In genomic region chr11:70587095-70587389, GRCh38 we compare ENCODE assay signal across 19 cellular contexts.
DNase-seq lines count a peak whose midpoint lies in the region; ATAC-seq, FAIRE-seq and TF ChIP-seq lines count a peak whose summit lies in the region.
"Had no signal": no experiment of that assay in that cellular context is flagged by ENCODE, and none has a peak within 500 bp of the region (broad histone marks: within the 10 kb centered on the region; RNA-seq: fewer than 3 reads in every experiment).

No MANE protein-coding gene starts in this region.

- intact Hi-C loops in K562 (cut with micrococcal nuclease), result no loop called here
- intact Hi-C loops in transverse colon (cut with DNase I; ENCODE audit: low total_unique reads), result no loop called here
- intact Hi-C loops in left colon (cut with DNase I, micrococcal nuclease), result no loop called here

- H3K4me1 ChIP-seq in K562 (replicated peaks in 1 of 2; ENCODE audit: control insufficient read depth in 2 of 2, insufficient read depth in 2 of 2, low read length in 2 of 2) (no peaks in the 10 kb centered on the region), neural progenitor cell (no peaks in the 10 kb centered on the region), transverse colon (no peaks in the 10 kb centered on the region)

- H3K4me1 Mint-ChIP-seq in neural progenitor cell, result peaks cover 23% of the 10 kb centered on the region

- H3K9me3 Mint-ChIP-seq in neural progenitor cell, result peaks cover 4% of the 10 kb centered on the region
- H3K9me3 Mint-ChIP-seq: CD4-positive, alpha-beta T cell had no signal

- H3K9me1 ChIP-seq in K562 (ENCODE audit: control insufficient read depth, insufficient read depth, low read length), result no peaks in the 10 kb centered on the region

- H3K4me3 ChIP-seq in K562, result no peak overlapping the region
- no peak overlapping the region for H3K4me3 ChIP-seq in neural progenitor cell
- no peak overlapping the region for H3K4me3 ChIP-seq in transverse colon

- no peak for TF ChIP-seq RAD21 in K562 (CRISPR knock-in tag; conservative IDR thresholded peaks at IDR 0.05 in 1 of 2, IDR thresholded peaks at IDR 0.05 in 1 of 2)

- no TSS peak for BruUV-seq in K562 (replicated peaks; lab: Mats Ljungman, UMichigan)

- peaks cover 3% of the 10 kb centered on the region for H3K27me3 Mint-ChIP-seq in neural progenitor cell (ENCODE audit: insufficient read depth, low read depth)

- in situ Hi-C loops in K562 (cut with MboI) (no loop called here), transverse colon (cut with MboI; ENCODE audit: low pct_ligation_motif_present in 1 of 4, low pct_unique_long_range_greater_than_20kb in 1 of 4, low sequenced_read_pairs in 3 of 4) (no loop called here)

- peaks cover 4% of the 10 kb centered on the region for H3K36me3 Mint-ChIP-seq in neural progenitor cell

- DNase-seq in AG08396 (ENCODE audit: low spot score) (peak; percentile 45), HuH-7 (ENCODE audit: low spot score) (peak; percentile 65), K562 (ENCODE audit: extremely low read depth in 1 of 4, low spot score in 3 of 4) (no peak), neural progenitor cell (ENCODE audit: low spot score) (no peak), nucleus accumbens (lab: John Stamatoyannopoulos, UW) (no peak), transverse colon (no peak), left colon (no peak), SIG-M5 treated with dmso at 0.1 percent for 504 hours (lab: John Stamatoyannopoulos, UW; ENCODE audit: unreplicated experiment) (no peak)
- DNase-seq: AML-193; CD4-positive, alpha-beta T cell; EL; NCI-H1048; NCI-H1436 treated with DMSO at 0.1 percent for 48 hours; NCI-H2081 treated with DMSO at 0.1 percent for 48 hours; NCI-H524; Right ventricle myocardium superior; SK-N-SH had no signal

- H2AFZ ChIP-seq in K562 (ENCODE audit: low read depth, low read length), result no peak overlapping the region
- no peak overlapping the region for H2AFZ ChIP-seq in neural progenitor cell (replicated peaks)

- H3K9ac ChIP-seq in K562 (ENCODE audit: insufficient read depth in 1 of 2, low read depth in 2 of 2, low read length in 2 of 2) (no peak overlapping the region), neural progenitor cell (no peak overlapping the region)
- H3K9ac ChIP-seq: SK-N-SH had no signal

- under 1% methylated on average over 9 of the region's 9 CpGs for WGBS in K562 (ENCODE audit: insufficient coverage, low coverage, missing lambda C conversion rate)
- 86 to 100% methylated on average over 2 to 9 of the region's 9 CpGs for WGBS in transverse colon (ENCODE audit: low coverage in 1 of 2), 2 donors

- no peak for ATAC-seq in K562
- ATAC-seq in left colon, result no peak

- H3K27me3 ChIP-seq in K562 (ENCODE audit: control insufficient read depth in 2 of 2, insufficient read depth in 2 of 2, low read length in 2 of 2) (peaks cover 2 to 39% of the 10 kb centered on the region in 2 experiments; a peak in 4 of 5 replicates), neural progenitor cell (no peaks in the 10 kb centered on the region), transverse colon (no peaks in the 10 kb centered on the region)

- peak overlapping the region; percentile 35 for H3K27ac Mint-ChIP-seq in neural progenitor cell
- H3K27ac Mint-ChIP-seq: CD4-positive, alpha-beta T cell had no signal

- no peak for TF ChIP-seq POLR2A in K562 (conservative IDR thresholded peaks at IDR 0.05)
- TF ChIP-seq POLR2A in transverse colon (IDR thresholded peaks at IDR 0.05), result no peak

- no peak overlapping the region for H3K4me3 Mint-ChIP-seq in neural progenitor cell
- H3K4me3 Mint-ChIP-seq: CD4-positive, alpha-beta T cell had no signal

- H3K4me2 ChIP-seq in K562 (ENCODE audit: insufficient read depth, low read length) (no peak overlapping the region), neural progenitor cell (no peak overlapping the region)
- H3K4me2 ChIP-seq: SK-N-SH had no signal

- no peaks in the 10 kb centered on the region for H3K36me3 ChIP-seq in K562 (ENCODE audit: control insufficient read depth, insufficient read depth, low read length)
- no peaks in the 10 kb centered on the region for H3K36me3 ChIP-seq in neural progenitor cell
- no peaks in the 10 kb centered on the region for H3K36me3 ChIP-seq in transverse colon

- CTCF ChIA-PET in K562 (lab: Yijun Ruan, JAX; ENCODE audit: low intra/inter-chr PET ratio), result no interaction called here

- no peak for FAIRE-seq in K562 (lab: Jason Lieb, UNC)
- FAIRE-seq: GM19239, H54 had no signal

- H3K79me2 ChIP-seq in K562 (ENCODE audit: control insufficient read depth, insufficient read depth, low read length), result no peaks in the 10 kb centered on the region
- no peaks in the 10 kb centered on the region for H3K79me2 ChIP-seq in neural progenitor cell (ENCODE audit: low read depth)

- H4K20me1 ChIP-seq in K562 (replicated peaks; ENCODE audit: control insufficient read depth, insufficient read depth, low read length), result peaks cover 3% of the 10 kb centered on the region; the same call in 1 of the 2 replicates
- peaks cover 3% of the 10 kb centered on the region for H4K20me1 ChIP-seq in neural progenitor cell (ENCODE audit: low read depth)

- TF ChIP-seq EP300 in K562 (IDR thresholded peaks at IDR 0.05; ENCODE audit: low read length) (no peak), transverse colon (IDR thresholded peaks at IDR 0.05; ENCODE audit: low read depth) (no peak)

- POLR2A ChIA-PET in K562 (lab: Yijun Ruan, JAX), result no interaction called here

- no peak overlapping the region for H3K27ac ChIP-seq in K562 (ENCODE audit: extremely low read depth, low read depth, low read length)
- H3K27ac ChIP-seq in neural progenitor cell, result no peak overlapping the region
- no peak overlapping the region for H3K27ac ChIP-seq in transverse colon

- no peaks in the 10 kb centered on the region for H3F3A ChIP-seq in neural progenitor cell (ENCODE audit: low read depth)

- no peak for TF ChIP-seq CTCF in K562 (IDR thresholded peaks at IDR 0.05 in 2 of 3, conservative IDR thresholded peaks at IDR 0.05 in 1 of 3; ENCODE audit: insufficient read depth in 2 of 3, low read depth in 1 of 3, low read length in 3 of 3)
- TF ChIP-seq CTCF in neural progenitor cell (IDR thresholded peaks at IDR 0.05), result no peak
- TF ChIP-seq CTCF in transverse colon (IDR thresholded peaks at IDR 0.05), result no peak

- no peaks in the 10 kb centered on the region for H3K9me3 ChIP-seq in K562 (replicated peaks; ENCODE audit: control insufficient read depth, insufficient read depth, low read depth, low read length)
- H3K9me3 ChIP-seq in neural progenitor cell (ENCODE audit: low read depth), result no peaks in the 10 kb centered on the region
- H3K9me3 ChIP-seq in transverse colon, result no peaks in the 10 kb centered on the region
- H3K9me3 ChIP-seq: SK-N-SH had no signal

TF ChIP-seq in K562, 482 proteins besides CTCF, POLR2A, EP300 and RAD21:
- TF ChIP-seq TAF1 (IDR thresholded peaks at IDR 0.05; ENCODE audit: control insufficient read depth, extremely low read depth, insufficient read depth, low read length, severe bottlenecking), result no peak
- no peak for TF ChIP-seq ZNF263 (CRISPR knock-in tag; IDR thresholded peaks at IDR 0.05; ENCODE audit: borderline replicate concordance)
- peak; percentile 33; the same call in 1 of the 2 replicates for TF ChIP-seq CEBPB (tag; IDR thresholded peaks at IDR 0.05)
- no peak for TF ChIP-seq HDAC1 (IDR thresholded peaks at IDR 0.05)
- TF ChIP-seq CGGBP1 (CRISPR knock-in tag; IDR thresholded peaks at IDR 0.05), result no peak
- no peak for TF ChIP-seq CEBPG (CRISPR knock-in tag; IDR thresholded peaks at IDR 0.05)
- 0 out of 4 replicates have a peak, but pooled peaks of 1 of the 2 experiments have one; percentile 10 for TF ChIP-seq CEBPG (tag; conservative IDR thresholded peaks at IDR 0.05 in 1 of 2, IDR thresholded peaks at IDR 0.05 in 1 of 2)

Comparison
In these comparisons a context has a peak if more than half of its experiments do, and no peak if none do; other contexts are left out.
1. DNase-seq: peak in AG08396 (single experiment) and HuH-7 (single experiment); none in K562 (0 of 4), neural progenitor cell (single experiment), nucleus accumbens (0 of 56), transverse colon (single experiment), left colon (0 of 2) and SIG-M5 treated with dmso at 0.1 percent for 504 hours (single experiment).